In the genomic region with DNA sequence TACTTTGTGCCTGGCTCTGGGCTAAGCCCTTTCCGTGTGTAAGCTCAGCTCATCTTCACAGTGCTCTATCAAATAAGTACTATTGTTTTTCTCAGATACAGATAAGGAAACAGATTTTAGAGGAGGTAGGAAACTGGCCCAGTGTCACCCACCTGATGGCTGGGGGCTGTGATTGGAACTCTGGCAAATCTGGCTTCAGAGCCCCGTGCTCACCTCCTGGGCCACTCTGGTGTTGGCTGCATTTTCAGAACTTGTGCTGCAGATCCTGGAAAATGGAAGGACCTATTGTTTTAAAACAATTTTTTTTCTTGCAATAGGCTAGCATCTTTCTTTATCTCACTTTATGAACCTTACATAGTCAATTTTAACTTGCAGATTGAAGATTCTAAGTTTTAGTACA, we compare ENCODE assay signal across 14 cellular contexts. TPM values are rescaled to one million over a fixed set of nuclear protein-coding genes. Genes with fewer than 3 reads are reported as not detected.
DNase-seq lines count a peak whose midpoint lies in the region; ATAC-seq, FAIRE-seq and TF ChIP-seq lines count a peak whose summit lies in the region.
"Had no signal": no experiment of that assay in that cellular context is flagged by ENCODE, and none has a peak within 500 bp of the region (broad histone marks: within the 10 kb centered on the region; RNA-seq: fewer than 3 reads in every experiment).

No MANE protein-coding gene starts in this region.

- 20% methylated on average over 2 of the region's 2 CpGs for WGBS in prostate gland

- no peaks in the 10 kb centered on the region for H3K9me3 Mint-ChIP-seq in activated naive CD8-positive, alpha-beta T cell treated with anti-CD3 and anti-CD28 coated beads, Interleukin-2, amount 10 ng/mL, durations not matched to agents 7 days and 5 days
- H3K9me3 Mint-ChIP-seq in naive thymus-derived CD8-positive, alpha-beta T cell, result no peaks in the 10 kb centered on the region

- peaks cover 35% of the 10 kb centered on the region for H3K36me3 Mint-ChIP-seq in activated naive CD8-positive, alpha-beta T cell treated with anti-CD3 and anti-CD28 coated beads, Interleukin-2, amount 10 ng/mL, durations not matched to agents 7 days and 5 days
- peaks cover 0 to 9% (median 0%) of the 10 kb centered on the region in 3 donors for H3K36me3 Mint-ChIP-seq in naive thymus-derived CD8-positive, alpha-beta T cell

- H3K36me3 ChIP-seq in HUES48 (ENCODE audit: control insufficient read depth, insufficient read depth, low read length) (peaks cover 16% of the 10 kb centered on the region), prostate gland (no peaks in the 10 kb centered on the region)

- no peak for FAIRE-seq in frontal cortex (lab: Jason Lieb, UNC)

- TF ChIP-seq POLR2A in prostate gland (IDR thresholded peaks at IDR 0.05), result no peak

- peaks cover 89% of the 10 kb centered on the region for H3K4me1 ChIP-seq in HUES48 (ENCODE audit: control insufficient read depth, insufficient read depth, low read length)
- peaks cover 21% of the 10 kb centered on the region for H3K4me1 ChIP-seq in prostate gland (replicated peaks)

- H3K4me3 ChIP-seq in HUES48 (ENCODE audit: low read depth, low read length) (no peak overlapping the region), prostate gland (no peak overlapping the region)
- H3K4me3 ChIP-seq: testis had no signal

- peak overlapping the region; percentile 72 for H3K27ac Mint-ChIP-seq in activated naive CD8-positive, alpha-beta T cell treated with anti-CD3 and anti-CD28 coated beads, Interleukin-2, amount 10 ng/mL, durations not matched to agents 7 days and 5 days
- peak overlapping the region; percentile 46 to 99 (median 80) for H3K27ac Mint-ChIP-seq in naive thymus-derived CD8-positive, alpha-beta T cell

- POLR2A ChIA-PET in activated naive CD8-positive, alpha-beta T cell treated with anti-CD3 and anti-CD28 coated beads, Interleukin-2, amount 10 ng/mL, durations not matched to agents 7 days and 5 days (lab: Charles Lee), result interaction anchor here (0.9 to 3.2 kb wide), 3 partner anchors 10 to 234 kb away, joined by 3 to 18 read pairs (median 6); no protein-coding TSS in a partner anchor
- POLR2A ChIA-PET in naive thymus-derived CD8-positive, alpha-beta T cell (lab: Charles Lee), result interaction anchor here (0.8 kb wide), 1 partner anchor 233 kb away, joined by 3 read pairs; no protein-coding TSS in a partner anchor

- peaks cover 51% of the 10 kb centered on the region for H3K4me1 Mint-ChIP-seq in activated naive CD8-positive, alpha-beta T cell treated with anti-CD3 and anti-CD28 coated beads, Interleukin-2, amount 10 ng/mL, durations not matched to agents 7 days and 5 days
- H3K4me1 Mint-ChIP-seq in naive thymus-derived CD8-positive, alpha-beta T cell, result peaks cover 31 to 80% (median 72%) of the 10 kb centered on the region in 4 donors

- H3K27me3 Mint-ChIP-seq in activated naive CD8-positive, alpha-beta T cell treated with anti-CD3 and anti-CD28 coated beads, Interleukin-2, amount 10 ng/mL, durations not matched to agents 7 days and 5 days, result no peaks in the 10 kb centered on the region
- H3K27me3 Mint-ChIP-seq in naive thymus-derived CD8-positive, alpha-beta T cell, result no peaks in the 10 kb centered on the region

- no peaks in the 10 kb centered on the region for H3K9me3 ChIP-seq in HUES48 (ENCODE audit: control insufficient read depth, insufficient read depth, low read length)
- H3K9me3 ChIP-seq in prostate gland, result no peaks in the 10 kb centered on the region
- H3K9me3 ChIP-seq: testis had no signal

- TF ChIP-seq CTCF in prostate gland (IDR thresholded peaks at IDR 0.05), result no peak

- peak; percentile 13 for DNase-seq in NCI-H82 (lab: John Stamatoyannopoulos, UW)
- no peak for DNase-seq in NCI-H82 treated with DMSO at 0.1 percent for 48 hours (lab: John Stamatoyannopoulos, UW; ENCODE audit: unreplicated experiment)
- no peak for DNase-seq in activated naive CD8-positive, alpha-beta T cell treated with anti-CD3 and anti-CD28 coated beads, Interleukin-2, amount 10 ng/mL, durations not matched to agents 7 days and 5 days
- no peak for DNase-seq in naive thymus-derived CD8-positive, alpha-beta T cell
- no peak for DNase-seq in GF-D8 (lab: John Stamatoyannopoulos, UW)
- DNase-seq in prostate gland (ENCODE audit: low spot score), result no peak
- DNase-seq in frontal cortex (ENCODE audit: low spot score in 2 of 2), result no peak
- DNase-seq: COR-L47, midbrain, NCI-H226, testis had no signal

- peak overlapping the region; percentile 44 for H3K27ac ChIP-seq in HUES48 (ENCODE audit: low read depth, low read length)
- no peak overlapping the region for H3K27ac ChIP-seq in prostate gland
- H3K27ac ChIP-seq: 22Rv1, testis had no signal

- no peak overlapping the region for H3K9ac ChIP-seq in HUES48 (ENCODE audit: low read depth, low read length)

- no peak for ATAC-seq in activated naive CD8-positive, alpha-beta T cell treated with anti-CD3 and anti-CD28 coated beads, Interleukin-2, amount 10 ng/mL, durations not matched to agents 7 days and 5 days (ENCODE audit: low read depth)
- ATAC-seq in naive thymus-derived CD8-positive, alpha-beta T cell, result no peak
- ATAC-seq: esophagus mucosa had no signal

- intact Hi-C loops in prostate gland (cut with DNase I), result no loop called here

- H3K27me3 ChIP-seq in HUES48 (ENCODE audit: control insufficient read depth, insufficient read depth, low read length) (no peaks in the 10 kb centered on the region), prostate gland (replicated peaks; ENCODE audit: insufficient read depth) (no peaks in the 10 kb centered on the region)
- H3K27me3 ChIP-seq: testis had no signal

- peak overlapping the region; percentile 73 for H3K4me3 Mint-ChIP-seq in activated naive CD8-positive, alpha-beta T cell treated with anti-CD3 and anti-CD28 coated beads, Interleukin-2, amount 10 ng/mL, durations not matched to agents 7 days and 5 days
- peak overlapping the region; percentile 54 to 72 (median 63) for H3K4me3 Mint-ChIP-seq in naive thymus-derived CD8-positive, alpha-beta T cell

RNA-seq across cellular contexts. Expression of gene STX16, which starts 5.7 kb away (rescaled TPM):
- total RNA-seq in activated naive CD8-positive, alpha-beta T cell treated with anti-CD3 and anti-CD28 coated beads, Interleukin-2, amount 10 ng/mL, durations not matched to agents 7 days and 5 days, result 100 to 1,000 TPM; 190 to 195 TPM
- 100 to 1,000 TPM; 183 to 205 TPM for total RNA-seq in naive thymus-derived CD8-positive, alpha-beta T cell
- 10 to 100 TPM; 23.2 to 35.9 (median 30.4) TPM for polyA plus RNA-seq in naive thymus-derived CD8-positive, alpha-beta T cell
- total RNA-seq in prostate gland, result 100 to 1,000 TPM in 1 of 2 donors, 10 to 100 TPM in 1; 34.3 to 115 TPM
- total RNA-seq in frontal cortex, result 31.4 TPM

RNA-seq across cellular contexts. Expression of gene NPEPL1, which starts 35.8 kb away (rescaled TPM):
- total RNA-seq in activated naive CD8-positive, alpha-beta T cell treated with anti-CD3 and anti-CD28 coated beads, Interleukin-2, amount 10 ng/mL, durations not matched to agents 7 days and 5 days, result 10 to 100 TPM; 37.8 to 41.3 TPM
- total RNA-seq in naive thymus-derived CD8-positive, alpha-beta T cell, result 10 to 100 TPM; 43.1 to 44.8 TPM
- 1 to 10 TPM; 5.3 to 6.3 (median 5.5) TPM for polyA plus RNA-seq in naive thymus-derived CD8-positive, alpha-beta T cell
- total RNA-seq in prostate gland (10 to 100 TPM; 25.7 to 63.1 TPM), frontal cortex (10.2 TPM)
